ENCODE assay signal across 2 cellular contexts in the genomic region with DNA sequence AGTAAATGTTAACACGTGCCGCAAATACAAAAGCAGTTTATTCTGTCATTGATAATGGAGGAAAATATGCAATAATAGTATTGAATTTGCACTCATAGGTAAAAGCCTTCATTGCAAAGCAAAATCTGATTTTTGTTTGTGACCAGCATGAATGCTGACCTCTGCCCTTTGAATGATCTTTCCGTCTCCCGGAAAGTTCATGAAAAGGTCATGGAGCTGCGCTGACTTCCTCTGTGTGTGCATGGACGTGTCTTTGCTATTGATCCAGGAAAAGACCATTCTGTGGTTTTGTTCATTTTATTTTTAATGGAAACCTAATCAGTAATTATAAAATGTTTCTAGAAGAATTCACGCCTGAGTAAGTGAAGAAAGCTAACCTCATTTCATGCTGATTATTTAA.
A peak's percentile ranks its signal among the peaks of the same experiment; 100 is the strongest.
TF ChIP-seq lines count a peak whose summit lies in the region.

No MANE protein-coding gene starts in this region.

TF ChIP-seq in K562, 482 proteins besides CTCF, POLR2A, EP300 and RAD21:
- TF ChIP-seq ASH1L (IDR thresholded peaks at IDR 0.05; ENCODE audit: borderline replicate concordance, low read depth, partially characterized antibody) (no peak), ZNF184 (CRISPR knock-in tag; IDR thresholded peaks at IDR 0.05) (no peak), POLR3A (IDR thresholded peaks at IDR 0.05; ENCODE audit: borderline replicate concordance, extremely low read depth, insufficient read depth, insufficient read length) (no peak), ZNF644 (tag; IDR thresholded peaks at IDR 0.05; ENCODE audit: low read depth) (no peak), SMAD4 (CRISPR knock-in tag; conservative IDR thresholded peaks at IDR 0.05) (no peak), NR2C2 (CRISPR knock-in tag; IDR thresholded peaks at IDR 0.05) (no peak), NR2C2 (tag; IDR thresholded peaks at IDR 0.05) (peak; percentile 29; the same call in 1 of the 2 replicates), NR2C1 (IDR thresholded peaks at IDR 0.05) (no peak), NR2C1 (tag; IDR thresholded peaks at IDR 0.05) (0 out of 2 replicates have a peak, but pooled peaks have one; percentile 31)

TF ChIP-seq in HepG2, 621 proteins besides CTCF, POLR2A, EP300 and RAD21:
- TF ChIP-seq HOXA9 (CRISPR knock-in tag; IDR thresholded peaks at IDR 0.05; ENCODE audit: borderline replicate concordance) (no peak), MTA1 (CRISPR knock-in tag; IDR thresholded peaks at IDR 0.05; ENCODE audit: borderline replicate concordance) (no peak), ZNF335 (CRISPR knock-in tag; IDR thresholded peaks at IDR 0.05) (no peak), NAIF1 (CRISPR knock-in tag; IDR thresholded peaks at IDR 0.05; ENCODE audit: borderline replicate concordance) (no peak), GZF1 (CRISPR knock-in tag; IDR thresholded peaks at IDR 0.05) (no peak), NR2F2 (IDR thresholded peaks at IDR 0.05; ENCODE audit: borderline replicate concordance, low read depth) (peak; percentile 43; the same call in 1 of the 2 replicates), RXRB (CRISPR knock-in tag; IDR thresholded peaks at IDR 0.05; ENCODE audit: borderline replicate concordance) (no peak), ZNF761 (CRISPR knock-in tag; conservative IDR thresholded peaks at IDR 0.05) (no peak), TP53 (CRISPR knock-in tag; conservative IDR thresholded peaks at IDR 0.05) (no peak), ZFY (CRISPR knock-in tag; IDR thresholded peaks at IDR 0.05) (no peak), ZNF572 (CRISPR knock-in tag; IDR thresholded peaks at IDR 0.05) (no peak), TMF1 (CRISPR knock-in tag; IDR thresholded peaks at IDR 0.05; ENCODE audit: low read depth) (no peak), RBM22 (optimal IDR thresholded peaks at IDR 0.05; ENCODE audit: low read length) (no peak), NR2F6 (IDR thresholded peaks at IDR 0.05) (peak; percentile 60; the same call in 1 of the 2 replicates), NR2F6 (CRISPR knock-in tag; IDR thresholded peaks at IDR 0.05) (peak; percentile 65), GABPA (IDR thresholded peaks at IDR 0.05; ENCODE audit: low read depth, low read length) (no peak), GABPA (CRISPR knock-in tag; IDR thresholded peaks at IDR 0.05; ENCODE audit: low read depth) (0 out of 2 replicates have a peak, but pooled peaks have one; percentile 20), RARA (CRISPR knock-in tag; IDR thresholded peaks at IDR 0.05) (peak; percentile 95), NR2F1 (CRISPR knock-in tag; IDR thresholded peaks at IDR 0.05) (peak; percentile 41 to 48; a peak in 2 of 4 replicates), ZSCAN31 (CRISPR knock-in tag; IDR thresholded peaks at IDR 0.05; ENCODE audit: low read depth) (no peak)
- TF ChIP-seq, protein P1, sequence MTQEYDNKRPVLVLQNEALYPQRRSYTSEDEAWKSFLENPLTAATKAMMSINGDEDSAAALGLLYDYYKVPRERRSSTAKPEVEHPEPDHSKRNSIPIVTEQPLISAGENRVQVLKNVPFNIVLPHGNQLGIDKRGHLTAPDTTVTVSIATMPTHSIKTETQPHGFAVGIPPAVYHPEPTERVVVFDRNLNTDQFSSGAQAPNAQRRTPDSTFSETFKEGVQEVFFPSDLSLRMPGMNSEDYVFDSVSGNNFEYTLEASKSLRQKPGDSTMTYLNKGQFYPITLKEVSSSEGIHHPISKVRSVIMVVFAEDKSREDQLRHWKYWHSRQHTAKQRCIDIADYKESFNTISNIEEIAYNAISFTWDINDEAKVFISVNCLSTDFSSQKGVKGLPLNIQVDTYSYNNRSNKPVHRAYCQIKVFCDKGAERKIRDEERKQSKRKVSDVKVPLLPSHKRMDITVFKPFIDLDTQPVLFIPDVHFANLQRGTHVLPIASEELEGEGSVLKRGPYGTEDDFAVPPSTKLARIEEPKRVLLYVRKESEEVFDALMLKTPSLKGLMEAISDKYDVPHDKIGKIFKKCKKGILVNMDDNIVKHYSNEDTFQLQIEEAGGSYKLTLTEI (CRISPR knock-in tag; conservative IDR thresholded peaks at IDR 0.05): no peak
- TF ChIP-seq, protein P2, sequence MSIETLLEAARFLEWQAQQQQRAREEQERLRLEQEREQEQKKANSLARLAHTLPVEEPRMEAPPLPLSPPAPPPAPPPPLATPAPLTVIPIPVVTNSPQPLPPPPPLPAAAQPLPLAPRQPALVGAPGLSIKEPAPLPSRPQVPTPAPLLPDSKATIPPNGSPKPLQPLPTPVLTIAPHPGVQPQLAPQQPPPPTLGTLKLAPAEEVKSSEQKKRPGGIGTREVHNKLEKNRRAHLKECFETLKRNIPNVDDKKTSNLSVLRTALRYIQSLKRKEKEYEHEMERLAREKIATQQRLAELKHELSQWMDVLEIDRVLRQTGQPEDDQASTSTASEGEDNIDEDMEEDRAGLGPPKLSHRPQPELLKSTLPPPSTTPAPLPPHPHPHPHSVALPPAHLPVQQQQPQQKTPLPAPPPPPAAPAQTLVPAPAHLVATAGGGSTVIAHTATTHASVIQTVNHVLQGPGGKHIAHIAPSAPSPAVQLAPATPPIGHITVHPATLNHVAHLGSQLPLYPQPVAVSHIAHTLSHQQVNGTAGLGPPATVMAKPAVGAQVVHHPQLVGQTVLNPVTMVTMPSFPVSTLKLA (IDR thresholded peaks at IDR 0.05): no peak
- TF ChIP-seq, protein P3, sequence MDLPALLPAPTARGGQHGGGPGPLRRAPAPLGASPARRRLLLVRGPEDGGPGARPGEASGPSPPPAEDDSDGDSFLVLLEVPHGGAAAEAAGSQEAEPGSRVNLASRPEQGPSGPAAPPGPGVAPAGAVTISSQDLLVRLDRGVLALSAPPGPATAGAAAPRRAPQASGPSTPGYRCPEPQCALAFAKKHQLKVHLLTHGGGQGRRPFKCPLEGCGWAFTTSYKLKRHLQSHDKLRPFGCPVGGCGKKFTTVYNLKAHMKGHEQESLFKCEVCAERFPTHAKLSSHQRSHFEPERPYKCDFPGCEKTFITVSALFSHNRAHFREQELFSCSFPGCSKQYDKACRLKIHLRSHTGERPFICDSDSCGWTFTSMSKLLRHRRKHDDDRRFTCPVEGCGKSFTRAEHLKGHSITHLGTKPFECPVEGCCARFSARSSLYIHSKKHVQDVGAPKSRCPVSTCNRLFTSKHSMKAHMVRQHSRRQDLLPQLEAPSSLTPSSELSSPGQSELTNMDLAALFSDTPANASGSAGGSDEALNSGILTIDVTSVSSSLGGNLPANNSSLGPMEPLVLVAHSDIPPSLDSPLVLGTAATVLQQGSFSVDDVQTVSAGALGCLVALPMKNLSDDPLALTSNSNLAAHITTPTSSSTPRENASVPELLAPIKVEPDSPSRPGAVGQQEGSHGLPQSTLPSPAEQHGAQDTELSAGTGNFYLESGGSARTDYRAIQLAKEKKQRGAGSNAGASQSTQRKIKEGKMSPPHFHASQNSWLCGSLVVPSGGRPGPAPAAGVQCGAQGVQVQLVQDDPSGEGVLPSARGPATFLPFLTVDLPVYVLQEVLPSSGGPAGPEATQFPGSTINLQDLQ (CRISPR knock-in tag; IDR thresholded peaks at IDR 0.05): no peak
- TF ChIP-seq, protein P4, sequence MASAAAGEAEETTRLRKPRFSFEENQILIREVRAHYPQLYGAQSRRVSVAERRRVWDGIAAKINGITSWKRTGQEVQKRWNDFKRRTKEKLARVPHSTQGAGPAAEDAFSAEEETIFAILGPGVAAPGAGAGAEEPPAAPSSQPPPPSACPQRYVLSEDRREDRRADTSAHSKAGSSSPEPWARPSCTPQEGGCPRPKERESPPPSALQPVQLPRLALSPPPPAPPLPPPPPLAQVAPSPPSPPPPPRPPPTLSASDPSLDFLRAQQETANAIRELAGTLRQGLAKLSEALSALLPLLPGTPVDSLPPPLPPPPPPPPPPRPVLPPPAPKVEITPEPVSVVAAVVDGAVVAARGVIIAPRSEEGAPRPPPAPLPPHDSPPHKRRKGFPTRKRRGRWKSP (CRISPR knock-in tag; IDR thresholded peaks at IDR 0.05): no peak
- TF ChIP-seq, protein P5, sequence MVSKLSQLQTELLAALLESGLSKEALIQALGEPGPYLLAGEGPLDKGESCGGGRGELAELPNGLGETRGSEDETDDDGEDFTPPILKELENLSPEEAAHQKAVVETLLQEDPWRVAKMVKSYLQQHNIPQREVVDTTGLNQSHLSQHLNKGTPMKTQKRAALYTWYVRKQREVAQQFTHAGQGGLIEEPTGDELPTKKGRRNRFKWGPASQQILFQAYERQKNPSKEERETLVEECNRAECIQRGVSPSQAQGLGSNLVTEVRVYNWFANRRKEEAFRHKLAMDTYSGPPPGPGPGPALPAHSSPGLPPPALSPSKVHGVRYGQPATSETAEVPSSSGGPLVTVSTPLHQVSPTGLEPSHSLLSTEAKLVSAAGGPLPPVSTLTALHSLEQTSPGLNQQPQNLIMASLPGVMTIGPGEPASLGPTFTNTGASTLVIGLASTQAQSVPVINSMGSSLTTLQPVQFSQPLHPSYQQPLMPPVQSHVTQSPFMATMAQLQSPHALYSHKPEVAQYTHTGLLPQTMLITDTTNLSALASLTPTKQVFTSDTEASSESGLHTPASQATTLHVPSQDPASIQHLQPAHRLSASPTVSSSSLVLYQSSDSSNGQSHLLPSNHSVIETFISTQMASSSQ (IDR thresholded peaks at IDR 0.05; ENCODE audit: low read depth): no peak
- TF ChIP-seq, protein P5 (CRISPR knock-in tag; IDR thresholded peaks at IDR 0.05; ENCODE audit: borderline replicate concordance): no peak
